11 cellular contexts compared by ENCODE assay signal in the genomic region with DNA sequence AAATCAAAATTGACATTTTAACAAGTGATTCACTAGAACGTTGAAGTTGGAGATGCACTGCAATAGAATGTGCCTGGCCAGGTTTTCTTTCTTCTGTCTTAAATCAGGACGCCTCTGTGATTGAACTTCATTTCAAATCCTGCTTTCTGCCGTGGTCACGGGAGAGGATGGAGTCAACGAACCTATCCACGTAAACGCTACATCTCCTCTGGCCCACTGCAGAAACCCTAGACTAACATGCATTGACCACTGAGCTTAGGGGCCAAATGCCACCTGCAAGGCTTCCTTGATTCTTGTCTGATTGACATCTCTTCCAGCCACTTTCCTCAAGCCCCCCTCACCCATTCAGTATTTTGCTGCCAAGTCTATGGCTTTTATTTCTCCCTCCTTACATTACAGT. TPM values are rescaled to one million over a fixed set of nuclear protein-coding genes. Genes with fewer than 3 reads are reported as not detected.
DNase-seq lines count a peak whose midpoint lies in the region; ATAC-seq and TF ChIP-seq lines count a peak whose summit lies in the region.
"Had no signal": no experiment of that assay in that cellular context is flagged by ENCODE, and none has a peak within 500 bp of the region (broad histone marks: within the 10 kb centered on the region; RNA-seq: fewer than 3 reads in every experiment).

No MANE protein-coding gene starts in this region.

- no peak overlapping the region for H4K8ac ChIP-seq in mesendoderm (ENCODE audit: low read depth, low read length)

- H2BK5ac ChIP-seq in mesendoderm (ENCODE audit: low read length), result no peak overlapping the region

- no peaks in the 10 kb centered on the region for H3K79me2 ChIP-seq in HCT116 (ENCODE audit: insufficient read depth, low read length)
- H3K79me2 ChIP-seq in mesendoderm (ENCODE audit: control insufficient read depth, insufficient read depth, low read length), result no peaks in the 10 kb centered on the region

- H3K9ac ChIP-seq in HCT116 (ENCODE audit: low read length) (no peak overlapping the region), mesendoderm (ENCODE audit: low read length) (no peak overlapping the region)
- H3K9ac ChIP-seq: SK-N-SH had no signal

- H3K4me1 ChIP-seq in HCT116 (ENCODE audit: control insufficient read depth in 1 of 2, insufficient read depth in 2 of 2, low read length in 2 of 2), result peaks cover 3 to 12% of the 10 kb centered on the region in 2 experiments; a peak in 3 of 4 replicates
- no peaks in the 10 kb centered on the region for H3K4me1 ChIP-seq in ascending aorta
- peaks cover 5% of the 10 kb centered on the region for H3K4me1 ChIP-seq in mesendoderm (ENCODE audit: control insufficient read depth, low read depth, low read length)

- no peak overlapping the region for H2BK15ac ChIP-seq in mesendoderm (replicated peaks; ENCODE audit: low read depth)

- H2AFZ ChIP-seq in HCT116 (ENCODE audit: low read depth, low read length, poor library complexity, severe bottlenecking), result no peak overlapping the region

- no peak overlapping the region for H2BK120ac ChIP-seq in mesendoderm (ENCODE audit: low read depth, low read length)

- no peak for TF ChIP-seq RAD21 in HCT116 (IDR thresholded peaks at IDR 0.05; ENCODE audit: low read depth)

- H3K18ac ChIP-seq in mesendoderm (ENCODE audit: low read length), result no peak overlapping the region

- H3K36me3 Mint-ChIP-seq in Calu3 (ENCODE audit: insufficient read depth, unreplicated experiment), result peaks cover 41% of the 10 kb centered on the region

- peak overlapping the region; percentile 23 for H3K4me3 Mint-ChIP-seq in Calu3 (ENCODE audit: low read depth, unreplicated experiment)
- H3K4me3 Mint-ChIP-seq: CD4-positive, CD25-positive, alpha-beta regulatory T cell had no signal

- H3K4me3 ChIP-seq in HCT116 (replicated peaks in 1 of 2; ENCODE audit: low read depth in 1 of 2, low read length in 2 of 2), result no peak overlapping the region
- H3K4me3 ChIP-seq in ascending aorta, result peak overlapping the region; percentile 66 to 77
- H3K4me3 ChIP-seq in mesendoderm (ENCODE audit: low read length), result no peak overlapping the region

- H3K56ac ChIP-seq in mesendoderm (ENCODE audit: low read length), result no peak overlapping the region

- CTCF ChIA-PET in Calu3 (lab: Charles Lee) (interaction anchor here (0.6 to 3.7 kb wide), 23 partner anchors 11 to 805 kb away, joined by 3 to 66 read pairs (median 5); a partner anchor contains a TSS), HCT116 (lab: Charles Lee) (interaction anchor here (0.7 to 5.1 kb wide), 13 partner anchors 31 to 1459 kb away, joined by 3 to 37 read pairs (median 4); no protein-coding TSS in a partner anchor)

- POLR2A ChIA-PET in HCT116 (lab: Charles Lee), result no interaction called here

- peaks cover 35% of the 10 kb centered on the region for H3K27me3 ChIP-seq in HCT116 (ENCODE audit: insufficient read depth, low read length)
- no peaks in the 10 kb centered on the region for H3K27me3 ChIP-seq in ascending aorta
- peaks cover 27% of the 10 kb centered on the region for H3K27me3 ChIP-seq in mesendoderm (ENCODE audit: insufficient read depth, low read length, poor library complexity)

- H3K23ac ChIP-seq in mesendoderm (ENCODE audit: low read length), result peak overlapping the region; percentile 56

- H3K9me3 ChIP-seq in HCT116 (ENCODE audit: control insufficient read depth in 1 of 2, insufficient read depth in 1 of 2, low read depth in 1 of 2, low read length in 2 of 2) (no peaks in the 10 kb centered on the region), ascending aorta (peaks cover 9 to 13% of the 10 kb centered on the region in 2 donors)

- TF ChIP-seq POLR2A in HCT116 (IDR thresholded peaks at IDR 0.05; ENCODE audit: borderline replicate concordance, extremely low read depth, insufficient read depth, insufficient read length), result no peak

- intact Hi-C loops in Calu3 (cut with micrococcal nuclease; ENCODE audit: unreplicated experiment), result loop anchor here (2.0 to 5.0 kb wide), 8 partner anchors 75 to 799 kb away; no protein-coding TSS in a partner anchor
- intact Hi-C loops in HCT116 (cut with micrococcal nuclease), result loop anchor here (1.0 to 5.0 kb wide), 5 partner anchors 375 to 1458 kb away; no protein-coding TSS in a partner anchor
- intact Hi-C loops in ascending aorta (cut with DNase I), result loop anchor here (1.0 to 5.0 kb wide), 3 partner anchors 328 to 718 kb away; no protein-coding TSS in a partner anchor

- DNase-seq in Calu3 (no peak), HCT116 (ENCODE audit: low read depth, low spot score) (no peak), ascending aorta (ENCODE audit: low spot score in 2 of 2) (no peak), mesendoderm (no peak), NCI-H1048 (lab: John Stamatoyannopoulos, UW) (no peak), DMS79 (lab: John Stamatoyannopoulos, UW) (no peak), NCI-H187 (lab: John Stamatoyannopoulos, UW) (no peak)
- DNase-seq: AML-193 had no signal

- no CpG with 5 or more reads among the region's 7 CpGs for WGBS in mesendoderm (ENCODE audit: extremely low coverage, insufficient coverage, low lambda C conversion rate)

- peaks cover 27% of the 10 kb centered on the region for H3K4me1 Mint-ChIP-seq in Calu3 (ENCODE audit: low read depth, unreplicated experiment)

- no peak for ATAC-seq in HCT116
- ATAC-seq in GM21528 (IDR thresholded peaks at IDR 0.05; ENCODE audit: low FRiP score, unreplicated experiment), result no peak

- H3K4ac ChIP-seq in mesendoderm (ENCODE audit: low read depth, low read length), result no peak overlapping the region

- H4K20me1 ChIP-seq in HCT116 (ENCODE audit: insufficient read depth), result no peaks in the 10 kb centered on the region

- H3K36me3 ChIP-seq in HCT116 (ENCODE audit: control insufficient read depth in 1 of 2, insufficient read depth in 2 of 2, low read length in 2 of 2), result no peaks in the 10 kb centered on the region
- H3K36me3 ChIP-seq in ascending aorta, result no peaks in the 10 kb centered on the region
- H3K36me3 ChIP-seq in mesendoderm (ENCODE audit: control insufficient read depth, insufficient read depth, low read length), result no peaks in the 10 kb centered on the region

- H3K79me1 ChIP-seq in mesendoderm (ENCODE audit: low read length), result no peaks in the 10 kb centered on the region

- no peaks in the 10 kb centered on the region for H3K27me3 Mint-ChIP-seq in Calu3 (ENCODE audit: unreplicated experiment)

- 0 out of 2 replicates have a peak overlapping the region, but pooled peaks have one; percentile 65 for H3K4me2 ChIP-seq in HCT116 (ENCODE audit: low read length)
- H3K4me2 ChIP-seq in mesendoderm (ENCODE audit: low read length), result no peak overlapping the region

- RAD21 ChIA-PET in HCT116 (lab: Charles Lee; ENCODE audit: low non-redundant PET in 1 of 2, low total read pairs in 2 of 2, uncharacterized antibody in 2 of 2, unreplicated experiment in 2 of 2), result interaction anchor here (1.2 to 1.3 kb wide), 2 partner anchors 520 to 537 kb away, joined by 5 to 7 read pairs; no protein-coding TSS in a partner anchor

- H3K27ac Mint-ChIP-seq in Calu3 (ENCODE audit: unreplicated experiment), result no peak overlapping the region
- H3K27ac Mint-ChIP-seq: CD4-positive, CD25-positive, alpha-beta regulatory T cell had no signal

- peaks cover 4% of the 10 kb centered on the region for H3K9me3 Mint-ChIP-seq in Calu3 (ENCODE audit: low read depth, unreplicated experiment)

- H3K27ac ChIP-seq in HCT116 (ENCODE audit: low read depth, low read length) (no peak overlapping the region), ascending aorta (no peak overlapping the region), mesendoderm (ENCODE audit: low read depth, low read length) (no peak overlapping the region)

- TF ChIP-seq CTCF in Calu3 (IDR thresholded peaks at IDR 0.05; ENCODE audit: unreplicated experiment), result no peak
- no peak for TF ChIP-seq CTCF in HCT116 (IDR thresholded peaks at IDR 0.05 in 2 of 3, conservative IDR thresholded peaks at IDR 0.05 in 1 of 3; ENCODE audit: borderline replicate concordance in 1 of 3, insufficient read depth in 1 of 3, low read depth in 2 of 3, low read length in 2 of 3)
- no peak for TF ChIP-seq CTCF in ascending aorta (IDR thresholded peaks at IDR 0.05)

- no peak overlapping the region for H2AK5ac ChIP-seq in mesendoderm (ENCODE audit: low read length)

- BruUV-seq in Calu3 (replicated peaks; lab: Mats Ljungman, UMichigan) (no TSS peak), HCT116 (replicated peaks; lab: Mats Ljungman, UMichigan) (no TSS peak)

- H3K9me2 ChIP-seq in HCT116 (ENCODE audit: insufficient read depth), result no peaks in the 10 kb centered on the region
- H3K9me2 ChIP-seq: SK-N-SH had no signal

- H4K5ac ChIP-seq in mesendoderm (ENCODE audit: low read length), result no peak overlapping the region

TF ChIP-seq in HCT116, 20 proteins besides CTCF, POLR2A, EP300 and RAD21:
- TF ChIP-seq YY1 (IDR thresholded peaks at IDR 0.05; ENCODE audit: extremely low read depth, insufficient replicate concordance, low read depth, low read length) (no peak), FOSL1 (IDR thresholded peaks at IDR 0.05; ENCODE audit: low read depth) (no peak)

RNA-seq across cellular contexts. Expression of a gene that starts 6.3 kb away (rescaled TPM):
- total RNA-seq in Calu3 (2022), result 137 and 139 TPM in 2 replicates
- 3.1 TPM for total RNA-seq in HCT116 (2021; ENCODE audit: unreplicated experiment)
- 0.66 and 0.78 TPM in 2 replicates for polyA plus RNA-seq in HCT116 (2012)
- total RNA-seq in ascending aorta, result 38.6 TPM
- 0.94 TPM for polyA plus RNA-seq in mesendoderm (2013, experiment 1 of 2)
- 0.74 TPM for polyA plus RNA-seq in mesendoderm (2013, experiment 2 of 2)
- total RNA-seq: CD4-positive, CD25-positive, alpha-beta regulatory T cell had no signal

Comparison
In these comparisons a context has a peak if more than half of its experiments do, and no peak if none do; other contexts are left out.
1. H3K4me3 ChIP-seq: peak in ascending aorta (2 of 2); none in HCT116 (0 of 2) and mesendoderm (single experiment).